ENCODE assay signal across 30 cellular contexts in the genomic region with DNA sequence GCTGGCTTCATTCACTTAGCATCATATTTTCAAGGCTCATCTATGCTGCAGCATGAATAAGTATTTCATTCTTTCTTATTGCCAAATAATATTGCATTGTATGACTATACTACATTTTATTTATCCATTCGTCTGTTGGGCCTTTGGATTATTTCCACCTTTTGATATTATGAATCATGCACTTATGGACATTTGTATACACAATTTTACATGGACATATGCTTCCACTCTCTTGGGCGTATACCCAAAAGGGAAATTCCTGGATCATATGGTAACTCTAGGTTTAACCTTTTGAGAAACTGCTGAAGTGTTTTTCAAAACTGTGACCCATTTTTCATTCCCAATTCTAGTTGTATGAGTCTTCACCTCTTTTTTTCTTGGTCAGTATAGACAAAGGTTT.
DNase-seq lines count a peak whose midpoint lies in the region; ATAC-seq and TF ChIP-seq lines count a peak whose summit lies in the region.
"Had no signal": no experiment of that assay in that cellular context is flagged by ENCODE, and none has a peak within 500 bp of the region (broad histone marks: within the 10 kb centered on the region; RNA-seq: fewer than 3 reads in every experiment).

No MANE protein-coding gene starts in this region.

- H3K9me3 Mint-ChIP-seq in naive thymus-derived CD8-positive, alpha-beta T cell: no peaks in the 10 kb centered on the region
- H3K9me3 Mint-ChIP-seq: activated CD4-positive, alpha-beta memory T cell treated with anti-CD3 and anti-CD28 coated beads, Interleukin-2, amount 10 ng/mL, durations not matched to agents 7 days and 5 days; natural killer cell treated with Interleukin-12 subunit alpha and Interleukin-12 subunit beta and Interleukin-15 and Interleukin-18, amount 100 ng/mL, for 72 hours; T-helper 2 cell treated with Interferon-gamma antibody and Interleukin-4, amounts not matched to agents 5 μg/mL and 100 μg/mL, for 36 hours had no signal

- POLR2A ChIA-PET in SK-N-SH (lab: Yijun Ruan, JAX): no interaction called here
- POLR2A ChIA-PET in naive thymus-derived CD8-positive, alpha-beta T cell (lab: Charles Lee): no interaction called here

- peak overlapping the region; percentile 0; the same call in 1 of the 2 replicates for H2AFZ ChIP-seq in SK-N-SH (ENCODE audit: low read depth)

- DNase-seq in SK-N-SH (no peak), amniotic stem cell (lab: John Stamatoyannopoulos, UW) (peak; percentile 28), fibroblast of mammary gland (ENCODE audit: low read depth) (peak; percentile 76), left ventricle myocardium superior (no peak), GM19238 (ENCODE audit: insufficient read length, low spot score) (no peak)
- no peak for DNase-seq in naive thymus-derived CD8-positive, alpha-beta T cell
- DNase-seq in activated CD4-positive, CD25-positive, alpha-beta regulatory T cell treated with anti-CD3 and anti-CD28 coated beads, Interleukin-2, amount 50 U/mL, for 72 hours: no peak
- DNase-seq: activated CD4-positive, alpha-beta memory T cell treated with anti-CD3 and anti-CD28 coated beads, Interleukin-2, amount 10 ng/mL, durations not matched to agents 7 days and 5 days; activated CD4-positive, alpha-beta T cell treated with anti-CD3 and anti-CD28 coated beads for 1 hour; activated CD8-positive, alpha-beta memory T cell treated with anti-CD3 and anti-CD28 coated beads, Interleukin-2, amount 50 U/mL, for 4 hours; activated effector memory CD4-positive, alpha-beta T cell treated with Interleukin-2 at 50 U/mL for 16 hours; aorta; caudate nucleus; cortex of kidney; GOT3; hypothalamus; left cardiac atrium; mucosa of descending colon; NCI-H2029 treated with DMSO at 0.1 percent for 48 hours; NCI-H2227 treated with DMSO at 0.1 percent for 48 hours; NCI-H526 treated with DMSO at 0.1 percent for 48 hours; stimulated activated CD4-positive, alpha-beta T cell treated with anti-CD3 and anti-CD28 coated beads, Interleukin-4, amount 100 ng/mL, for 24 hours; tibial artery had no signal

- no peaks in the 10 kb centered on the region for H3K4me1 Mint-ChIP-seq in naive thymus-derived CD8-positive, alpha-beta T cell
- H3K4me1 Mint-ChIP-seq: activated CD4-positive, alpha-beta memory T cell treated with anti-CD3 and anti-CD28 coated beads, Interleukin-2, amount 10 ng/mL, durations not matched to agents 7 days and 5 days had no signal

- H3K27me3 ChIP-seq in SK-N-SH (ENCODE audit: insufficient read depth): no peaks in the 10 kb centered on the region
- H3K27me3 ChIP-seq: tibial artery had no signal

- H3K4me1 ChIP-seq in SK-N-SH (ENCODE audit: control insufficient read depth in 1 of 2, insufficient read depth in 2 of 2, low read depth in 1 of 2, low read length in 1 of 2): no peaks in the 10 kb centered on the region
- H3K4me1 ChIP-seq: tibial artery had no signal

- H3K27ac Mint-ChIP-seq in naive thymus-derived CD8-positive, alpha-beta T cell: no peak overlapping the region
- H3K27ac Mint-ChIP-seq: activated CD4-positive, alpha-beta memory T cell treated with anti-CD3 and anti-CD28 coated beads, Interleukin-2, amount 10 ng/mL, durations not matched to agents 7 days and 5 days; activated naive CD8-positive, alpha-beta T cell; natural killer cell treated with Interleukin-12 subunit alpha and Interleukin-12 subunit beta and Interleukin-15 and Interleukin-18, amount 100 ng/mL, for 72 hours; T-helper 2 cell treated with Interferon-gamma antibody and Interleukin-4, amounts not matched to agents 5 μg/mL and 100 μg/mL, for 36 hours had no signal

- no peaks in the 10 kb centered on the region for H3K9me2 ChIP-seq in SK-N-SH

- WGBS in SK-N-SH (ENCODE audit: low lambda C conversion rate): 64% methylated on average over 2 of the region's 2 CpGs

- CTCF ChIA-PET in SK-N-SH (lab: Yijun Ruan, JAX): interaction anchor here (1.0 to 2.0 kb wide), 3 partner anchors 22 to 627 kb away, joined by 3 to 4 read pairs (median 3); no protein-coding TSS in a partner anchor

- H3K4me3 ChIP-seq in SK-N-SH (ENCODE audit: low read depth in 2 of 2, low read length in 1 of 2) (no peak overlapping the region), fibroblast of mammary gland (ENCODE audit: control insufficient read depth, low read depth, low read length) (no peak overlapping the region)
- H3K4me3 ChIP-seq: mucosa of descending colon, tibial artery had no signal

- TF ChIP-seq RAD21 in SK-N-SH (IDR thresholded peaks at IDR 0.05; ENCODE audit: low read length): no peak

- ATAC-seq in SK-N-SH treated with all-trans-retinoic acid at 6 μM for 48 hours: no peak
- ATAC-seq in naive thymus-derived CD8-positive, alpha-beta T cell: no peak
- no peak for ATAC-seq in left ventricle myocardium superior
- ATAC-seq: left cardiac atrium; mucosa of descending colon; natural killer cell treated with Interleukin-12 subunit alpha and Interleukin-12 subunit beta and Interleukin-15 and Interleukin-18, amount 100 ng/mL, for 72 hours; Right ventricle myocardium inferior had no signal

- no peak for TF ChIP-seq EP300 in SK-N-SH (IDR thresholded peaks at IDR 0.05; ENCODE audit: borderline replicate concordance in 1 of 2, low read depth in 1 of 2, low read length in 1 of 2)

- TF ChIP-seq CTCF in SK-N-SH (IDR thresholded peaks at IDR 0.05): no peak
- no peak for TF ChIP-seq CTCF in fibroblast of mammary gland (conservative IDR thresholded peaks at IDR 0.05; ENCODE audit: control insufficient read depth, insufficient read depth, low read depth, low read length)

- H3K9me3 ChIP-seq in SK-N-SH: no peaks in the 10 kb centered on the region
- H3K9me3 ChIP-seq: mucosa of descending colon, tibial artery had no signal

- no peak overlapping the region for H3K4me3 Mint-ChIP-seq in naive thymus-derived CD8-positive, alpha-beta T cell
- H3K4me3 Mint-ChIP-seq: activated CD4-positive, alpha-beta memory T cell treated with anti-CD3 and anti-CD28 coated beads, Interleukin-2, amount 10 ng/mL, durations not matched to agents 7 days and 5 days; activated naive CD8-positive, alpha-beta T cell; natural killer cell treated with Interleukin-12 subunit alpha and Interleukin-12 subunit beta and Interleukin-15 and Interleukin-18, amount 100 ng/mL, for 72 hours; T-helper 2 cell treated with Interferon-gamma antibody and Interleukin-4, amounts not matched to agents 5 μg/mL and 100 μg/mL, for 36 hours had no signal

- no peaks in the 10 kb centered on the region for H3K36me3 Mint-ChIP-seq in naive thymus-derived CD8-positive, alpha-beta T cell
- H3K36me3 Mint-ChIP-seq: activated naive CD8-positive, alpha-beta T cell; natural killer cell treated with Interleukin-12 subunit alpha and Interleukin-12 subunit beta and Interleukin-15 and Interleukin-18, amount 100 ng/mL, for 72 hours had no signal

- no peak overlapping the region for H3K4me2 ChIP-seq in SK-N-SH
- H3K4me2 ChIP-seq: KMS-11 had no signal

- no peaks in the 10 kb centered on the region for H3K36me3 ChIP-seq in SK-N-SH (replicated peaks in 1 of 2; ENCODE audit: control insufficient read depth in 1 of 2, insufficient read depth in 2 of 2, low read length in 1 of 2)
- H3K36me3 ChIP-seq: tibial artery had no signal

- H3F3A ChIP-seq in SK-N-SH (replicated peaks; ENCODE audit: insufficient read depth): no peaks in the 10 kb centered on the region

- no peak overlapping the region for H3K9ac ChIP-seq in SK-N-SH
- H3K9ac ChIP-seq: KMS-11 had no signal

- no peak overlapping the region for H3K27ac ChIP-seq in SK-N-SH (ENCODE audit: low read depth in 2 of 2, low read length in 1 of 2)
- H3K27ac ChIP-seq: 22Rv1, KMS-11, tibial artery had no signal

- no peaks in the 10 kb centered on the region for H3K79me2 ChIP-seq in SK-N-SH (ENCODE audit: insufficient read depth)

- no peaks in the 10 kb centered on the region for H3K27me3 Mint-ChIP-seq in naive thymus-derived CD8-positive, alpha-beta T cell
- H3K27me3 Mint-ChIP-seq: activated CD4-positive, alpha-beta memory T cell treated with anti-CD3 and anti-CD28 coated beads, Interleukin-2, amount 10 ng/mL, durations not matched to agents 7 days and 5 days; activated naive CD8-positive, alpha-beta T cell; natural killer cell treated with Interleukin-12 subunit alpha and Interleukin-12 subunit beta and Interleukin-15 and Interleukin-18, amount 100 ng/mL, for 72 hours had no signal

- H4K20me1 ChIP-seq in SK-N-SH (ENCODE audit: insufficient read depth): no peaks in the 10 kb centered on the region

- intact Hi-C loops in left ventricle myocardium superior (cut with micrococcal nuclease): no loop called here

TF ChIP-seq in SK-N-SH, 30 proteins besides CTCF, POLR2A, EP300 and RAD21 (continues in another document):
- no peak for TF ChIP-seq GABPA (IDR thresholded peaks at IDR 0.05; ENCODE audit: low read depth)
- peak; percentile 41 for TF ChIP-seq TCF12 (IDR thresholded peaks at IDR 0.05)
- 0 out of 2 replicates have a peak, but pooled peaks have one; percentile 8 for TF ChIP-seq JUND (IDR thresholded peaks at IDR 0.05)

TF ChIP-seq in SK-N-SH treated with all-trans-retinoic acid at 6 μM for 48 hours, 23 proteins besides CTCF, POLR2A, EP300 and RAD21 (continues in another document):
- no peak for TF ChIP-seq SNAI2 (CRISPR knock-in tag; IDR thresholded peaks at IDR 0.05)
- TF ChIP-seq ZFP30 (CRISPR knock-in tag; IDR thresholded peaks at IDR 0.05): no peak
- TF ChIP-seq ZNF70 (CRISPR knock-in tag; IDR thresholded peaks at IDR 0.05): no peak
- TF ChIP-seq ARNTL (CRISPR knock-in tag; IDR thresholded peaks at IDR 0.05; ENCODE audit: borderline replicate concordance, low read depth): no peak
- no peak for TF ChIP-seq ISL1 (CRISPR knock-in tag; IDR thresholded peaks at IDR 0.05)
- no peak for TF ChIP-seq TCF4 (CRISPR knock-in tag; IDR thresholded peaks at IDR 0.05; ENCODE audit: borderline replicate concordance)
- TF ChIP-seq, protein P1, sequence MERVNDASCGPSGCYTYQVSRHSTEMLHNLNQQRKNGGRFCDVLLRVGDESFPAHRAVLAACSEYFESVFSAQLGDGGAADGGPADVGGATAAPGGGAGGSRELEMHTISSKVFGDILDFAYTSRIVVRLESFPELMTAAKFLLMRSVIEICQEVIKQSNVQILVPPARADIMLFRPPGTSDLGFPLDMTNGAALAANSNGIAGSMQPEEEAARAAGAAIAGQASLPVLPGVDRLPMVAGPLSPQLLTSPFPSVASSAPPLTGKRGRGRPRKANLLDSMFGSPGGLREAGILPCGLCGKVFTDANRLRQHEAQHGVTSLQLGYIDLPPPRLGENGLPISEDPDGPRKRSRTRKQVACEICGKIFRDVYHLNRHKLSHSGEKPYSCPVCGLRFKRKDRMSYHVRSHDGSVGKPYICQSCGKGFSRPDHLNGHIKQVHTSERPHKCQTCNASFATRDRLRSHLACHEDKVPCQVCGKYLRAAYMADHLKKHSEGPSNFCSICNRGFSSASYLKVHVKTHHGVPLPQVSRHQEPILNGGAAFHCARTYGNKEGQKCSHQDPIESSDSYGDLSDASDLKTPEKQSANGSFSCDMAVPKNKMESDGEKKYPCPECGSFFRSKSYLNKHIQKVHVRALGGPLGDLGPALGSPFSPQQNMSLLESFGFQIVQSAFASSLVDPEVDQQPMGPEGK (CRISPR knock-in tag; IDR thresholded peaks at IDR 0.05; ENCODE audit: borderline replicate concordance): no peak

Comparison
In these comparisons a context has a peak if more than half of its experiments do, and no peak if none do; other contexts are left out.
1. DNase-seq: peak in amniotic stem cell (single experiment) and fibroblast of mammary gland (single experiment); none in SK-N-SH (single experiment), naive thymus-derived CD8-positive, alpha-beta T cell (0 of 10), left ventricle myocardium superior (single experiment), activated CD4-positive, CD25-positive, alpha-beta regulatory T cell treated with anti-CD3 and anti-CD28 coated beads, Interleukin-2, amount 50 U/mL, for 72 hours (single experiment) and GM19238 (single experiment).